In the genomic region with DNA sequence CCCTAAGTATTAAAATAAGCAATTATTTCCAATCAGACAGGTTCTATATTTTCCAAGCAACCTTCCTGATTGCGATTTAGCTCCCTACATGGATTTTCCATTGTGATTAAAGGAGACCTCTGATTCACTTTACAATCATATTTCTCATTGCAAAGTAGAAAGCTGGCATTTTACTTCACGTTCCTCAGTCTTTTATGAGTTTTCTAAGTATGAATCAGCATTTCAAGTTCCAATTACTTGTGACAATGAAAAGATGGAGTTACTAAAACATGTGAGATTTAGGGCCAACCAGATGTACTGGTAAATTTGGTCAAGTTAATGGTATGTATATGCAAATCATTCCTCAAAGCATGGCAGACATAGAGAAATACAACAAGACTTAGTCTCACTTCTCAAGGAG, we compare ENCODE assay signal across 24 cellular contexts.
"Had no signal": no experiment of that assay in that cellular context is flagged by ENCODE, and none has a peak within 500 bp of the region (broad histone marks: within the 10 kb centered on the region; RNA-seq: fewer than 3 reads in every experiment).

No MANE protein-coding gene starts in this region.

- H3K36me3 ChIP-seq: ascending aorta had no signal

- DNase-seq: activated CD4-positive, alpha-beta T cell treated with anti-CD3 and anti-CD28 coated beads for 48 hours; activated CD4-positive, alpha-beta T cell treated with anti-CD3 and anti-CD28 coated beads, Interleukin-2, amount 50 U/mL, for 4 hours; activated CD4-positive, CD25-positive, alpha-beta regulatory T cell treated with anti-CD3 and anti-CD28 coated beads, Interleukin-2, amount 50 U/mL, for 72 hours; activated CD8-positive, alpha-beta T cell treated with anti-CD3 and anti-CD28 coated beads, Interleukin-2, amount 10 ng/mL, durations not matched to agents 7 days and 5 days; activated effector memory CD4-positive, alpha-beta T cell treated with Interleukin-2 at 50 U/mL for 16 hours; activated naive CD4-positive, alpha-beta T cell; activated T-cell treated with anti-CD3 and anti-CD28 coated beads, Interleukin-2, amount 50 U/mL, for 24 hours; amniotic stem cell; body of pancreas; central memory CD4-positive, alpha-beta T cell; NCI-H1092; NCI-H1417; NCI-H2029; NCI-H2107; NCI-H2171 treated with DMSO at 0.1 percent for 48 hours; NCI-H226; NCI-H526; NCI-H774; RPMI8226 had no signal

- H3K4me3 ChIP-seq: ascending aorta, body of pancreas, SK-N-MC had no signal

- H3K4me1 ChIP-seq: ascending aorta, body of pancreas had no signal

- H3K9me3 Mint-ChIP-seq: activated naive CD4-positive, alpha-beta T cell treated with anti-CD3 and anti-CD28 coated beads, Interleukin-2, amount 50 U/mL, for 24 hours; activated T-cell treated with anti-CD3 and anti-CD28 coated beads, Interleukin-2, amount 50 U/mL, for 24 hours; activated T-helper 1 cell treated with anti-CD3 and anti-CD28 coated beads, Interleukin-12 subunit alpha, Interleukin-12 subunit beta, Interleukin-2, Interleukin-4 antibody, amounts not matched to agents 30 ng/mL and 10 ng/mL and 1 ng/mL, durations not matched to agents 14 hours and 24 hours and 36 hours; T-helper 1 cell treated with Interleukin-12 subunit alpha and Interleukin-12 subunit beta and Interleukin-4 antibody, amounts not matched to agents 30 μg/mL and 1 μg/mL, for 36 hours had no signal

- H3K27me3 ChIP-seq: ascending aorta, body of pancreas had no signal

- H3K27me3 Mint-ChIP-seq: activated naive CD4-positive, alpha-beta T cell treated with anti-CD3 and anti-CD28 coated beads, Interleukin-2, amount 50 U/mL, for 24 hours; activated T-cell treated with anti-CD3 and anti-CD28 coated beads, Interleukin-2, amount 50 U/mL, for 24 hours had no signal

- H3K27ac Mint-ChIP-seq: activated CD8-positive, alpha-beta T cell treated with anti-CD3 and anti-CD28 coated beads, Interleukin-2, amount 10 ng/mL, durations not matched to agents 7 days and 5 days; activated naive CD4-positive, alpha-beta T cell treated with anti-CD3 and anti-CD28 coated beads, Interleukin-2, amount 50 U/mL, for 24 hours; activated T-cell treated with anti-CD3 and anti-CD28 coated beads, Interleukin-2, amount 50 U/mL, for 24 hours; activated T-helper 1 cell treated with anti-CD3 and anti-CD28 coated beads, Interleukin-12 subunit alpha, Interleukin-12 subunit beta, Interleukin-2, Interleukin-4 antibody, amounts not matched to agents 30 ng/mL and 10 ng/mL and 1 ng/mL, durations not matched to agents 14 hours and 24 hours and 36 hours; T-helper 1 cell treated with Interleukin-12 subunit alpha and Interleukin-12 subunit beta and Interleukin-4 antibody, amounts not matched to agents 30 μg/mL and 1 μg/mL, for 36 hours had no signal

- H3K9me3 ChIP-seq: ascending aorta, body of pancreas had no signal

- H3K36me3 Mint-ChIP-seq: activated naive CD4-positive, alpha-beta T cell treated with anti-CD3 and anti-CD28 coated beads, Interleukin-2, amount 50 U/mL, for 24 hours had no signal

- H3K4me3 Mint-ChIP-seq: activated CD8-positive, alpha-beta T cell treated with anti-CD3 and anti-CD28 coated beads, Interleukin-2, amount 10 ng/mL, durations not matched to agents 7 days and 5 days; activated naive CD4-positive, alpha-beta T cell treated with anti-CD3 and anti-CD28 coated beads, Interleukin-2, amount 50 U/mL, for 24 hours; activated T-cell treated with anti-CD3 and anti-CD28 coated beads, Interleukin-2, amount 50 U/mL, for 24 hours; activated T-helper 1 cell treated with anti-CD3 and anti-CD28 coated beads, Interleukin-12 subunit alpha, Interleukin-12 subunit beta, Interleukin-2, Interleukin-4 antibody, amounts not matched to agents 30 ng/mL and 10 ng/mL and 1 ng/mL, durations not matched to agents 14 hours and 24 hours and 36 hours; T-helper 1 cell treated with Interleukin-12 subunit alpha and Interleukin-12 subunit beta and Interleukin-4 antibody, amounts not matched to agents 30 μg/mL and 1 μg/mL, for 36 hours had no signal

- H3K4me1 Mint-ChIP-seq: activated naive CD4-positive, alpha-beta T cell treated with anti-CD3 and anti-CD28 coated beads, Interleukin-2, amount 50 U/mL, for 24 hours had no signal
